In the genomic region with DNA sequence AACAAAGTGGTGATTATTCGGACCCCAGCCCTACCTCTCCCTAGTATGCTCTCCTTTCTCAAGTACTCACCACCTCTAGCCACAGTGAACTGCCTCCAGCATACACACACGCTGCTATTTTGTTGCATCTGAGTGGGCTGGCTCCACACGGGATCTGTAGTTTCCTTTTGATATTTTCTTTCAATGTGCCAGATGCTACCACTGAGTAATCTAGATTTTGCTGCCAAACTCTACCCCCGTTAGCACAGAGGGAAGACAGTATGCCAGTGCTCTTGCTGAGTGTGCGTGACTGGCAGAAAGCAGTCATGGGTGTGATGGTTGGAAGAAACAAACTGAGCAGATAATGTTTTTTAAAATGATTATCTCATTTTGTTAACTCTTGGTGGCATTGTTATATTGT, we compare ENCODE assay signal across 8 cellular contexts. TPM values are rescaled to one million over a fixed set of nuclear protein-coding genes. Genes with fewer than 3 reads are reported as not detected.
DNase-seq lines count a peak whose midpoint lies in the region; ATAC-seq and TF ChIP-seq lines count a peak whose summit lies in the region.

No MANE protein-coding gene starts in this region.

- ATAC-seq in activated naive CD4-positive, alpha-beta T cell treated with anti-CD3 and anti-CD28 coated beads, Interleukin-2, amount 50 U/mL, for 72 hours = peak; percentile 35 to 43
- peak; percentile 37 for ATAC-seq in gastroesophageal sphincter
- peak; percentile 48 to 56 for ATAC-seq in gastrocnemius medialis
- no peak for ATAC-seq in HG03280 (IDR thresholded peaks at IDR 0.05; ENCODE audit: unreplicated experiment)
- no peak for ATAC-seq in HG02973 (IDR thresholded peaks at IDR 0.05; ENCODE audit: unreplicated experiment)

- no peak for TF ChIP-seq EP300 in gastroesophageal sphincter (IDR thresholded peaks at IDR 0.05)

- no peaks in the 10 kb centered on the region for H3K9me3 Mint-ChIP-seq in activated naive CD4-positive, alpha-beta T cell treated with anti-CD3 and anti-CD28 coated beads, Interleukin-2, amount 50 U/mL, for 72 hours

- DNase-seq in AG10803 (ENCODE audit: low read depth) (peak; percentile 84), M059J (ENCODE audit: low read depth) (peak; percentile 77), gastrocnemius medialis (peak; percentile 82 to 89), NCI-H748 (lab: John Stamatoyannopoulos, UW; ENCODE audit: unreplicated experiment) (no peak)
- peak; percentile 60 to 69 for DNase-seq in activated naive CD4-positive, alpha-beta T cell treated with anti-CD3 and anti-CD28 coated beads, Interleukin-2, amount 50 U/mL, for 72 hours (ENCODE audit: low spot score in 2 of 2)

- peak overlapping the region; percentile 98 to 99 for H3K27ac Mint-ChIP-seq in activated naive CD4-positive, alpha-beta T cell treated with anti-CD3 and anti-CD28 coated beads, Interleukin-2, amount 50 U/mL, for 72 hours

- H3K9me3 ChIP-seq in gastroesophageal sphincter (no peaks in the 10 kb centered on the region), gastrocnemius medialis (no peaks in the 10 kb centered on the region)

- peaks cover 46 to 47% of the 10 kb centered on the region in 2 donors for H3K36me3 Mint-ChIP-seq in activated naive CD4-positive, alpha-beta T cell treated with anti-CD3 and anti-CD28 coated beads, Interleukin-2, amount 50 U/mL, for 72 hours

- intact Hi-C loops in gastrocnemius medialis (cut with DNase I; ENCODE audit: low total_unique reads) = loop anchor here (1.0 kb wide), 1 partner anchor 10 kb away; no protein-coding TSS in a partner anchor

- TF ChIP-seq POLR2A in gastroesophageal sphincter (IDR thresholded peaks at IDR 0.05) = no peak
- peak; percentile 86 to 93 for TF ChIP-seq POLR2A in gastrocnemius medialis (IDR thresholded peaks at IDR 0.05)

- H3K4me1 ChIP-seq in gastroesophageal sphincter = peaks cover 45 to 100% (median 62%) of the 10 kb centered on the region in 3 donors
- H3K4me1 ChIP-seq in gastrocnemius medialis = peaks cover 81 to 92% of the 10 kb centered on the region in 2 donors

- H3K27me3 ChIP-seq in gastroesophageal sphincter (no peaks in the 10 kb centered on the region), gastrocnemius medialis (no peaks in the 10 kb centered on the region)

- 19% methylated on average over 5 of the region's 5 CpGs for WGBS in gastroesophageal sphincter (ENCODE audit: low coverage in 1 of 2), 2 donors

- TF ChIP-seq CTCF in AG10803 (conservative IDR thresholded peaks at IDR 0.05; ENCODE audit: low read length) (no peak), gastroesophageal sphincter (IDR thresholded peaks at IDR 0.05) (no peak), gastrocnemius medialis (IDR thresholded peaks at IDR 0.05 in 4 of 5, conservative IDR thresholded peaks at IDR 0.05 in 1 of 5) (no peak)

- in situ Hi-C loops in gastrocnemius medialis (cut with MboI; ENCODE audit: low sequenced_read_pairs in 4 of 4) = no loop called here

- peak overlapping the region; percentile 1; the same call in 1 of the 2 replicates for H3K4me3 ChIP-seq in AG10803 (ENCODE audit: low read length)
- H3K4me3 ChIP-seq in gastroesophageal sphincter = peak overlapping the region in 1 of 2 donors; percentile 31
- peak overlapping the region; percentile 29 to 95 (median 82) for H3K4me3 ChIP-seq in gastrocnemius medialis

- peak overlapping the region; percentile 36 to 98 (median 80) for H3K27ac ChIP-seq in gastroesophageal sphincter
- H3K27ac ChIP-seq in gastrocnemius medialis = peak overlapping the region; percentile 95 to 100 (median 98)

- H3K36me3 ChIP-seq in gastroesophageal sphincter (peaks cover 0 to 14% of the 10 kb centered on the region in 2 donors), gastrocnemius medialis (peaks cover 0 to 16% of the 10 kb centered on the region in 2 donors)

RNA-seq across cellular contexts. Expression of gene CFLAR, which starts 11.6 kb away (rescaled TPM):
- 22.2 and 27.0 TPM in 2 replicates for total RNA-seq in M059J (2014; rRNA removed; shearing (Covaris generic))
- total RNA-seq in activated naive CD4-positive, alpha-beta T cell treated with anti-CD3 and anti-CD28 coated beads, Interleukin-2, amount 50 U/mL, for 72 hours = 100 to 1,000 TPM; 275 to 321 TPM
- total RNA-seq in gastroesophageal sphincter (100 to 1,000 TPM; 145 to 346 (median 176) TPM), gastrocnemius medialis (100 to 1,000 TPM; 298 to 491 (median 352) TPM)

RNA-seq across cellular contexts. Expression of gene CASP10, which starts 55.4 kb away (rescaled TPM):
- total RNA-seq in M059J (2014; rRNA removed; shearing (Covaris generic)) = 6.4 and 7.9 TPM in 2 replicates
- 10 to 100 TPM; 23.5 to 25.1 TPM for total RNA-seq in activated naive CD4-positive, alpha-beta T cell treated with anti-CD3 and anti-CD28 coated beads, Interleukin-2, amount 50 U/mL, for 72 hours
- total RNA-seq in gastroesophageal sphincter = 1 to 10 TPM; 2.6 to 7.5 (median 6.3) TPM
- total RNA-seq in gastrocnemius medialis = 1 to 10 TPM; 2.4 to 7.3 (median 3.6) TPM

RNA-seq across cellular contexts. Expression of gene NDUFB3, which starts 55.8 kb away (rescaled TPM):
- 149 and 213 TPM in 2 replicates for total RNA-seq in M059J (2014; rRNA removed; shearing (Covaris generic))
- total RNA-seq in activated naive CD4-positive, alpha-beta T cell treated with anti-CD3 and anti-CD28 coated beads, Interleukin-2, amount 50 U/mL, for 72 hours = 100 to 1,000 TPM; 112 to 128 TPM
- total RNA-seq in gastroesophageal sphincter = 10 to 100 TPM; 33.0 to 59.9 (median 46.6) TPM
- total RNA-seq in gastrocnemius medialis = 100 to 1,000 TPM; 107 to 146 (median 135) TPM

RNA-seq across cellular contexts. Expression of gene HYCC2, which starts 56.1 kb away (rescaled TPM):
- 6.7 and 8.4 TPM in 2 replicates for total RNA-seq in M059J (2014; rRNA removed; shearing (Covaris generic))
- total RNA-seq in activated naive CD4-positive, alpha-beta T cell treated with anti-CD3 and anti-CD28 coated beads, Interleukin-2, amount 50 U/mL, for 72 hours = 10 to 100 TPM; 20.1 to 42.1 TPM
- total RNA-seq in gastroesophageal sphincter (10 to 100 TPM; 10.6 to 19.9 (median 13.9) TPM), gastrocnemius medialis (10 to 100 TPM in 1 of 4 donors, 1 to 10 TPM in 3; 2.3 to 12.5 (median 3.5) TPM)

Comparison
In these comparisons a context has a peak if more than half of its experiments do, and no peak if none do; other contexts are left out.
1. ATAC-seq: peak in activated naive CD4-positive, alpha-beta T cell treated with anti-CD3 and anti-CD28 coated beads, Interleukin-2, amount 50 U/mL, for 72 hours (2 of 2), gastroesophageal sphincter (single experiment) and gastrocnemius medialis (2 of 2); none in HG03280 (single experiment) and HG02973 (single experiment).
2. POLR2A ChIP-seq: peak in gastrocnemius medialis (2 of 2); none in gastroesophageal sphincter (0 of 2).